Comparison of ENCODE assay signal across 25 cellular contexts in genomic region chr12:109182041-109182839, GRCh38.
A peak's percentile ranks its signal among the peaks of the same experiment; 100 is the strongest.
DNase-seq lines count a peak whose midpoint lies in the region; ATAC-seq and TF ChIP-seq lines count a peak whose summit lies in the region.
"Had no signal": no experiment of that assay in that cellular context is flagged by ENCODE, and none has a peak within 500 bp of the region (broad histone marks: within the 10 kb centered on the region; RNA-seq: fewer than 3 reads in every experiment).

No MANE protein-coding gene starts in this region.

- TF ChIP-seq CTCF in WTC11 (IDR thresholded peaks at IDR 0.05), result no peak
- no peak for TF ChIP-seq CTCF in psoas muscle (IDR thresholded peaks at IDR 0.05)
- no peak for TF ChIP-seq CTCF in spleen (IDR thresholded peaks at IDR 0.05 in 8 of 11, conservative IDR thresholded peaks at IDR 0.05 in 3 of 11)

- H3K36me3 ChIP-seq in psoas muscle (ENCODE audit: insufficient read depth in 1 of 2, low read depth in 1 of 2) (peaks cover 26 to 100% of the 10 kb centered on the region in 2 donors), spleen (peaks cover 0 to 90% (median 37%) of the 10 kb centered on the region in 6 donors)
- H3K36me3 ChIP-seq: WERI-Rb-1 had no signal

- H3K27me3 Mint-ChIP-seq in WTC11 (ENCODE audit: low read depth), result no peaks in the 10 kb centered on the region
- no peaks in the 10 kb centered on the region for H3K27me3 Mint-ChIP-seq in activated CD4-positive, alpha-beta T cell treated with anti-CD3 and anti-CD28 coated beads, Interleukin-2, amount 10 ng/mL, durations not matched to agents 24 days and 14 days
- H3K27me3 Mint-ChIP-seq: activated CD4-positive, alpha-beta memory T cell treated with anti-CD3 and anti-CD28 coated beads, Interleukin-2, amount 10 ng/mL, durations not matched to agents 7 days and 5 days; T-helper 17 cell had no signal

- no peak overlapping the region for H3K4me3 Mint-ChIP-seq in WTC11
- H3K4me3 Mint-ChIP-seq in activated CD4-positive, alpha-beta T cell treated with anti-CD3 and anti-CD28 coated beads, Interleukin-2, amount 10 ng/mL, durations not matched to agents 24 days and 14 days, result no peak overlapping the region
- H3K4me3 Mint-ChIP-seq: activated CD4-positive, alpha-beta memory T cell treated with anti-CD3 and anti-CD28 coated beads, Interleukin-2, amount 10 ng/mL, durations not matched to agents 7 days and 5 days; CD14-positive monocyte; immature natural killer cell; T-helper 17 cell had no signal

- 54 to 85% (median 57%) methylated on average over 7 of the region's 7 CpGs for WGBS in psoas muscle, 3 donors
- 93 to 97% (median 94%) methylated on average over 7 of the region's 7 CpGs for WGBS in spleen, 5 donors

- H3K9me3 ChIP-seq in psoas muscle, result no peaks in the 10 kb centered on the region
- H3K9me3 ChIP-seq in spleen, result no peaks in the 10 kb centered on the region
- H3K9me3 ChIP-seq: heart right ventricle had no signal

- peaks cover 33% of the 10 kb centered on the region for H3K36me3 Mint-ChIP-seq in WTC11
- no peaks in the 10 kb centered on the region for H3K36me3 Mint-ChIP-seq in activated CD4-positive, alpha-beta T cell treated with anti-CD3 and anti-CD28 coated beads, Interleukin-2, amount 10 ng/mL, durations not matched to agents 24 days and 14 days (ENCODE audit: low read depth)

- H3K4me1 ChIP-seq in psoas muscle (no peaks in the 10 kb centered on the region), spleen (no peaks in the 10 kb centered on the region)
- H3K4me1 ChIP-seq: heart right ventricle had no signal

- intact Hi-C loops in psoas muscle (cut with DNase I) (no loop called here), spleen (cut with DNase I; ENCODE audit: low total_unique reads) (no loop called here)
- intact Hi-C loops in activated CD4-positive, alpha-beta T cell treated with anti-CD3 and anti-CD28 coated beads, Interleukin-2, amount 10 ng/mL, durations not matched to agents 24 days and 14 days (cut with micrococcal nuclease), result no loop called here

- peak overlapping the region; percentile 18; the same call in 1 of the 2 replicates for H3K27ac Mint-ChIP-seq in WTC11
- H3K27ac Mint-ChIP-seq in activated CD4-positive, alpha-beta T cell treated with anti-CD3 and anti-CD28 coated beads, Interleukin-2, amount 10 ng/mL, durations not matched to agents 24 days and 14 days, result no peak overlapping the region
- H3K27ac Mint-ChIP-seq: activated CD4-positive, alpha-beta memory T cell treated with anti-CD3 and anti-CD28 coated beads, Interleukin-2, amount 10 ng/mL, durations not matched to agents 7 days and 5 days; CD14-positive monocyte; T-helper 17 cell had no signal

- H3K4me1 Mint-ChIP-seq in WTC11, result no peaks in the 10 kb centered on the region
- no peaks in the 10 kb centered on the region for H3K4me1 Mint-ChIP-seq in activated CD4-positive, alpha-beta T cell treated with anti-CD3 and anti-CD28 coated beads, Interleukin-2, amount 10 ng/mL, durations not matched to agents 24 days and 14 days
- H3K4me1 Mint-ChIP-seq: activated CD4-positive, alpha-beta memory T cell treated with anti-CD3 and anti-CD28 coated beads, Interleukin-2, amount 10 ng/mL, durations not matched to agents 7 days and 5 days; immature natural killer cell had no signal

- TF ChIP-seq POLR2A in spleen (IDR thresholded peaks at IDR 0.05), result no peak

- H3K27me3 ChIP-seq in psoas muscle (ENCODE audit: insufficient read depth in 3 of 3, low read length in 2 of 3), result no peaks in the 10 kb centered on the region
- no peaks in the 10 kb centered on the region for H3K27me3 ChIP-seq in spleen (replicated peaks in 1 of 7)
- H3K27me3 ChIP-seq: heart right ventricle had no signal

- ATAC-seq in WTC11, result no peak
- ATAC-seq in psoas muscle, result peak; percentile 28 to 56 (median 38)
- ATAC-seq: heart right ventricle, T-helper 17 cell had no signal

- H3K9me3 Mint-ChIP-seq in WTC11, result peaks cover 11% of the 10 kb centered on the region
- no peaks in the 10 kb centered on the region for H3K9me3 Mint-ChIP-seq in activated CD4-positive, alpha-beta T cell treated with anti-CD3 and anti-CD28 coated beads, Interleukin-2, amount 10 ng/mL, durations not matched to agents 24 days and 14 days
- H3K9me3 Mint-ChIP-seq: activated CD4-positive, alpha-beta memory T cell treated with anti-CD3 and anti-CD28 coated beads, Interleukin-2, amount 10 ng/mL, durations not matched to agents 7 days and 5 days; CD14-positive monocyte; immature natural killer cell had no signal

- H3K27ac ChIP-seq in psoas muscle (peak overlapping the region; percentile 19), spleen (no peak overlapping the region)
- H3K27ac ChIP-seq: PC-9, WERI-Rb-1 had no signal

- H3K4me3 ChIP-seq in psoas muscle (no peak overlapping the region), spleen (no peak overlapping the region)
- H3K4me3 ChIP-seq: heart right ventricle, PC-9 had no signal

- CTCF ChIA-PET in WTC11 (lab: Charles Lee), result no interaction called here

- POLR2A ChIA-PET in WTC11 (lab: Charles Lee), result interaction anchor here (0.7 kb wide), 1 partner anchor 43 kb away, joined by 11 read pairs; no protein-coding TSS in a partner anchor

- peak; percentile 47 for DNase-seq in Daoy (ENCODE audit: low read depth)
- no peak for DNase-seq in WTC11 (ENCODE audit: low spot score)
- peak; percentile 11 for DNase-seq in fibroblast of peridontal ligament (ENCODE audit: extremely low read depth)
- DNase-seq in psoas muscle, result no peak
- no peak for DNase-seq in spleen
- DNase-seq in activated CD4-positive, alpha-beta T cell treated with anti-CD3 and anti-CD28 coated beads, Interleukin-2, amount 10 ng/mL, durations not matched to agents 24 days and 14 days, result no peak
- no peak for DNase-seq in HuH-7.5 (ENCODE audit: low spot score)
- no peak for DNase-seq in NCI-H146 (lab: John Stamatoyannopoulos, UW)
- DNase-seq: ACHN; activated CD4-positive, alpha-beta memory T cell treated with anti-CD3 and anti-CD28 coated beads, Interleukin-2, amount 10 ng/mL, durations not matched to agents 7 days and 5 days; activated T-cell treated with anti-CD3 and anti-CD28 coated beads for 4 hours; amniotic stem cell; heart right ventricle; immature natural killer cell; MM.1S; NCI-H1436; NCI-H2171; NCI-H748 treated with DMSO at 0.1 percent for 48 hours; PC-9; retina; stimulated activated CD4-positive, alpha-beta T cell treated with anti-CD3 and anti-CD28 coated beads, Interleukin-12 subunit alpha, Interleukin-12 subunit beta, amount 100 ng/mL, for 4 hours; stimulated activated CD8-positive, alpha-beta memory T cell treated with anti-CD3 and anti-CD28 coated beads, Interleukin-4, amount 100 ng/mL, for 48 hours; T-helper 17 cell; WERI-Rb-1 had no signal

TF ChIP-seq in WTC11, 78 proteins besides CTCF, POLR2A, EP300 and RAD21:
- TF ChIP-seq, protein P1, sequence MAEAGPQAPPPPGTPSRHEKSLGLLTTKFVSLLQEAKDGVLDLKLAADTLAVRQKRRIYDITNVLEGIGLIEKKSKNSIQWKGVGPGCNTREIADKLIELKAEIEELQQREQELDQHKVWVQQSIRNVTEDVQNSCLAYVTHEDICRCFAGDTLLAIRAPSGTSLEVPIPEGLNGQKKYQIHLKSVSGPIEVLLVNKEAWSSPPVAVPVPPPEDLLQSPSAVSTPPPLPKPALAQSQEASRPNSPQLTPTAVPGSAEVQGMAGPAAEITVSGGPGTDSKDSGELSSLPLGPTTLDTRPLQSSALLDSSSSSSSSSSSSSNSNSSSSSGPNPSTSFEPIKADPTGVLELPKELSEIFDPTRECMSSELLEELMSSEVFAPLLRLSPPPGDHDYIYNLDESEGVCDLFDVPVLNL (CRISPR knock-in tag; IDR thresholded peaks at IDR 0.05; ENCODE audit: borderline replicate concordance, low read depth), result no peak
- no peak for TF ChIP-seq CREB1 (CRISPR knock-in tag; IDR thresholded peaks at IDR 0.05)
- no peak for TF ChIP-seq SOX15 (CRISPR knock-in tag; IDR thresholded peaks at IDR 0.05)

Comparison
In these comparisons a context has a peak if more than half of its experiments do, and no peak if none do; other contexts are left out.
1. DNase-seq: peak in Daoy (single experiment) and fibroblast of peridontal ligament (single experiment); none in WTC11 (single experiment), psoas muscle (0 of 2), spleen (single experiment), activated CD4-positive, alpha-beta T cell treated with anti-CD3 and anti-CD28 coated beads, Interleukin-2, amount 10 ng/mL, durations not matched to agents 24 days and 14 days (single experiment), HuH-7.5 (single experiment) and NCI-H146 (single experiment).